8 cellular contexts compared by ENCODE assay signal in genomic region chr9:130444565-130445221, GRCh38. TPM values are rescaled to one million over a fixed set of nuclear protein-coding genes. Genes with fewer than 3 reads are reported as not detected.
DNase-seq lines count a peak whose midpoint lies in the region; ATAC-seq and TF ChIP-seq lines count a peak whose summit lies in the region.

Gene ASS1, plus strand, starts transcription at chr9:130444961. Its CDS starts 7,268 bp downstream, at chr9:130452229.

- peaks cover 38% of the 10 kb centered on the region for H3K4me1 ChIP-seq in stomach smooth muscle (ENCODE audit: control insufficient read depth, insufficient read depth, low read length)

- peaks cover 0 to 2% of the 10 kb centered on the region in 2 donors for H3K9me3 ChIP-seq in stomach smooth muscle (ENCODE audit: control insufficient read depth in 2 of 2, low read length in 2 of 2)

- peak within 1 kb of the TSS; percentile 71 to 75 for H3K4me3 ChIP-seq in stomach smooth muscle (ENCODE audit: low read length in 2 of 2)

- H3K27me3 Mint-ChIP-seq in naive B cell = peaks cover 28 to 51% (median 49%) of the 10 kb centered on the region in 3 donors

- peak within 1 kb of the TSS; percentile 84 for H3K27ac ChIP-seq in stomach smooth muscle (ENCODE audit: low read length)

- peaks cover 0 to 2% (median 0%) of the 10 kb centered on the region in 3 donors for H3K4me1 Mint-ChIP-seq in naive B cell

- H3K27ac Mint-ChIP-seq in naive B cell = no peak within 1 kb of the TSS

- H3K36me3 Mint-ChIP-seq in naive B cell = peaks cover 0 to 10% of the 10 kb centered on the region in 2 donors

- ATAC-seq in naive B cell (ENCODE audit: low read depth in 2 of 2) (peak; percentile 82 to 90), GM18867 (IDR thresholded peaks at IDR 0.05; ENCODE audit: unreplicated experiment) (no peak)

- TF ChIP-seq POLR2A in erythroblast (IDR thresholded peaks at IDR 0.05; ENCODE audit: low read length) = no peak

- peak within 1 kb of the TSS; percentile 68 to 69 for H3K9ac ChIP-seq in stomach smooth muscle (ENCODE audit: low read length in 2 of 2)

- H3K4me3 Mint-ChIP-seq in naive B cell = peak within 1 kb of the TSS; percentile 29 to 80 (median 73)

- no peaks in the 10 kb centered on the region for H3K27me3 ChIP-seq in stomach smooth muscle (ENCODE audit: control insufficient read depth in 1 of 2, insufficient read depth in 2 of 2, low read length in 2 of 2)

- DNase-seq in DMS153 treated with DMSO at 0.1 percent for 48 hours (lab: John Stamatoyannopoulos, UW; ENCODE audit: unreplicated experiment) (peak; percentile 13), NCI-H1930 (lab: John Stamatoyannopoulos, UW) (peak; percentile 54 to 83), erythroblast (lab: John Stamatoyannopoulos, UW) (peak; percentile 32 to 43), naive B cell (peak; percentile 36), cerebellar nuclear complex (lab: John Stamatoyannopoulos, UW) (no peak)
- DNase-seq in activated CD8-positive, alpha-beta memory T cell treated with anti-CD3 and anti-CD28 coated beads for 24 hours = peak; percentile 72

- peaks cover 5 to 26% (median 19%) of the 10 kb centered on the region in 7 donors for H3K9me3 Mint-ChIP-seq in naive B cell

- no peaks in the 10 kb centered on the region for H3K36me3 ChIP-seq in stomach smooth muscle (ENCODE audit: control insufficient read depth in 2 of 2, insufficient read depth in 2 of 2, low read length in 2 of 2)

RNA-seq across cellular contexts. Expression of gene ASS1, which starts in this region (rescaled TPM):
- polyA plus RNA-seq in naive B cell (ENCODE audit: low read depth in 6 of 6) = not detected

Comparison
In these comparisons a context has a peak if more than half of its experiments do, and no peak if none do; other contexts are left out.
1. Peak in DNase-seq and ATAC-seq in naive B cell; RNA of the gene not detected or under 1 TPM.
2. DNase-seq: peak in DMS153 treated with DMSO at 0.1 percent for 48 hours (single experiment), NCI-H1930 (2 of 2), activated CD8-positive, alpha-beta memory T cell treated with anti-CD3 and anti-CD28 coated beads for 24 hours (single experiment) and erythroblast (2 of 2); none in cerebellar nuclear complex (0 of 2).